Comparison of ENCODE assay signal across 1 cellular context in genomic region chr17:38676706-38677504, GRCh38.
TF ChIP-seq lines count a peak whose summit lies in the region.

No MANE protein-coding gene starts in this region.

TF ChIP-seq in HepG2, 621 proteins besides CTCF, POLR2A, EP300 and RAD21 (continued from another document and continues in another):
- no peak for TF ChIP-seq NFAT5 (CRISPR knock-in tag; IDR thresholded peaks at IDR 0.05)
- TF ChIP-seq SRF (IDR thresholded peaks at IDR 0.05; ENCODE audit: low read depth, low read length): no peak
- no peak for TF ChIP-seq CEBPZ (IDR thresholded peaks at IDR 0.05; ENCODE audit: low read length)
- no peak for TF ChIP-seq ZNF18 (CRISPR knock-in tag; IDR thresholded peaks at IDR 0.05; ENCODE audit: insufficient replicate concordance)
- TF ChIP-seq FOXJ3 (CRISPR knock-in tag; IDR thresholded peaks at IDR 0.05; ENCODE audit: borderline replicate concordance): no peak
- TF ChIP-seq ZKSCAN5 (CRISPR knock-in tag; IDR thresholded peaks at IDR 0.05): no peak
- no peak for TF ChIP-seq ETV6 (CRISPR knock-in tag; conservative IDR thresholded peaks at IDR 0.05)
- TF ChIP-seq SRSF1 (optimal IDR thresholded peaks at IDR 0.05; ENCODE audit: low read depth, low read length): no peak
- TF ChIP-seq ZNF367 (CRISPR knock-in tag; IDR thresholded peaks at IDR 0.05; ENCODE audit: borderline replicate concordance): no peak
- TF ChIP-seq CBX2 (IDR thresholded peaks at IDR 0.05; ENCODE audit: low read depth, low read length): no peak
- no peak for TF ChIP-seq CBX2 (CRISPR knock-in tag; IDR thresholded peaks at IDR 0.05; ENCODE audit: low read depth)
- TF ChIP-seq U2AF1 (optimal IDR thresholded peaks at IDR 0.05; ENCODE audit: low read depth, low read length): peak; percentile 52
- no peak for TF ChIP-seq TCF12 (IDR thresholded peaks at IDR 0.05)
- TF ChIP-seq TCF12 (CRISPR knock-in tag; IDR thresholded peaks at IDR 0.05): no peak
- TF ChIP-seq ZNF616 (CRISPR knock-in tag; IDR thresholded peaks at IDR 0.05; ENCODE audit: low read depth): no peak
- TF ChIP-seq ZBTB33 (CRISPR knock-in tag; IDR thresholded peaks at IDR 0.05): peak; percentile 85
- TF ChIP-seq ZBTB43 (CRISPR knock-in tag; conservative IDR thresholded peaks at IDR 0.05): no peak
- TF ChIP-seq GMEB1 (CRISPR knock-in tag; IDR thresholded peaks at IDR 0.05; ENCODE audit: borderline replicate concordance): 0 out of 2 replicates have a peak, but pooled peaks have one; percentile 46
- no peak for TF ChIP-seq ZBTB3 (CRISPR knock-in tag; IDR thresholded peaks at IDR 0.05; ENCODE audit: borderline replicate concordance, low read depth)
- TF ChIP-seq NFIB (CRISPR knock-in tag; IDR thresholded peaks at IDR 0.05; ENCODE audit: borderline replicate concordance): no peak
- TF ChIP-seq ZSCAN21 (CRISPR knock-in tag; IDR thresholded peaks at IDR 0.05; ENCODE audit: borderline replicate concordance): no peak
- TF ChIP-seq BRD4 (CRISPR knock-in tag; IDR thresholded peaks at IDR 0.05): no peak
- TF ChIP-seq ATF7-NPFF (CRISPR knock-in tag; IDR thresholded peaks at IDR 0.05; ENCODE audit: low read depth): peak; percentile 76; the same call in 1 of the 2 replicates
- no peak for TF ChIP-seq NCOA1 (CRISPR knock-in tag; IDR thresholded peaks at IDR 0.05)
- TF ChIP-seq ZNF749 (CRISPR knock-in tag; IDR thresholded peaks at IDR 0.05; ENCODE audit: borderline replicate concordance): no peak
- TF ChIP-seq MZF1 (CRISPR knock-in tag; IDR thresholded peaks at IDR 0.05; ENCODE audit: borderline replicate concordance): 0 out of 2 replicates have a peak, but pooled peaks have one; percentile 55
- TF ChIP-seq THRA (CRISPR knock-in tag; IDR thresholded peaks at IDR 0.05; ENCODE audit: borderline replicate concordance): peak; percentile 79
- TF ChIP-seq XBP1 (CRISPR knock-in tag; IDR thresholded peaks at IDR 0.05): no peak
- no peak for TF ChIP-seq ZBTB49 (CRISPR knock-in tag; IDR thresholded peaks at IDR 0.05; ENCODE audit: borderline replicate concordance)
- TF ChIP-seq PRMT3 (CRISPR knock-in tag; IDR thresholded peaks at IDR 0.05; ENCODE audit: borderline replicate concordance, low read depth): peak; percentile 59; the same call in 1 of the 2 replicates
- TF ChIP-seq AGO2 (optimal IDR thresholded peaks at IDR 0.05; ENCODE audit: low read depth, low read length): no peak
- peak; percentile 46; the same call in 1 of the 2 replicates for TF ChIP-seq ZFX (CRISPR knock-in tag; IDR thresholded peaks at IDR 0.05; ENCODE audit: low read depth)
- TF ChIP-seq E2F1 (CRISPR knock-in tag; IDR thresholded peaks at IDR 0.05): no peak
- peak; percentile 79 for TF ChIP-seq TARDBP (CRISPR knock-in tag; IDR thresholded peaks at IDR 0.05)
- TF ChIP-seq ZNF839 (CRISPR knock-in tag; IDR thresholded peaks at IDR 0.05; ENCODE audit: borderline replicate concordance): no peak
- no peak for TF ChIP-seq ATF7 (IDR thresholded peaks at IDR 0.05)
- TF ChIP-seq ATF7 (CRISPR knock-in tag; IDR thresholded peaks at IDR 0.05): peak; percentile 77; the same call in 1 of the 2 replicates
- TF ChIP-seq ZFP41 (CRISPR knock-in tag; IDR thresholded peaks at IDR 0.05; ENCODE audit: borderline replicate concordance): no peak
- TF ChIP-seq ZNF484 (CRISPR knock-in tag; IDR thresholded peaks at IDR 0.05; ENCODE audit: borderline replicate concordance, low read depth): no peak
- TF ChIP-seq ELF3 (CRISPR knock-in tag; IDR thresholded peaks at IDR 0.05): peak; percentile 68
- no peak for TF ChIP-seq ATAD3A (CRISPR knock-in tag; IDR thresholded peaks at IDR 0.05)
- no peak for TF ChIP-seq ZNF816 (CRISPR knock-in tag; IDR thresholded peaks at IDR 0.05; ENCODE audit: borderline replicate concordance)
- TF ChIP-seq HDAC6 (IDR thresholded peaks at IDR 0.05; ENCODE audit: low read depth, low read length): no peak
- TF ChIP-seq NFE2 (CRISPR knock-in tag; IDR thresholded peaks at IDR 0.05): no peak
